10 cellular contexts compared by ENCODE assay signal in the genomic region with DNA sequence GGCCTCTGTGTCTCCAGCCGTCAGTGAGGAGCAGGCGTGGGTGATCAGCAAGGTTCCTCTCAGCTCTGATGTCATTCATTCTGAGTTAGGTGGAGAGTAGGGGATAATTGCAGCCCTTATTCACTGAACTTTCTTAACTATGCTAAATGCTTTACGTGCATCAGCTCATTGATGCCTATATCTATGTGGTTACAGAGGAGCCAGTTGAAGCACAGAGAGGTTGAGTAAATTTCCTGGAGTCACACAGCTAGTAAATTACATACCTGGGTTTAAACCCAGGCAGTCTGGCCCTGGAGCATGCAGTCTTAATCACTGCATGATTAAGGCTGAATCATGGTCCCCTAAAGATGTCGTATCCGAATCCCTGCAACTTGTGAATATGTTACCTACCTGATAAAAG.
DNase-seq lines count a peak whose midpoint lies in the region; ATAC-seq and TF ChIP-seq lines count a peak whose summit lies in the region.
"Had no signal": no experiment of that assay in that cellular context is flagged by ENCODE, and none has a peak within 500 bp of the region (broad histone marks: within the 10 kb centered on the region; RNA-seq: fewer than 3 reads in every experiment).

No MANE protein-coding gene starts in this region.

- H3K79me2 ChIP-seq in MM.1S (ENCODE audit: low read length), result peaks cover 59% of the 10 kb centered on the region
- H3K79me2 ChIP-seq in mammary epithelial cell (ENCODE audit: insufficient read depth, low read length), result no peaks in the 10 kb centered on the region

- peak overlapping the region; percentile 98; the same call in 1 of the 2 replicates for H3K27ac ChIP-seq in MM.1S (ENCODE audit: low read length)
- no peak overlapping the region for H3K27ac ChIP-seq in mammary epithelial cell (ENCODE audit: insufficient read depth, low read depth, low read length)
- H3K27ac ChIP-seq in skin epidermis, result peak overlapping the region in 11 of 21 experiments; percentile 38 to 89 (median 65)

- H3K9ac ChIP-seq in MM.1S (ENCODE audit: low read length) (peak overlapping the region; percentile 95), mammary epithelial cell (ENCODE audit: insufficient read depth, low read length) (no peak overlapping the region)

- no peak for ATAC-seq in HG03095 (IDR thresholded peaks at IDR 0.05; ENCODE audit: unreplicated experiment)
- ATAC-seq in HG03354 (IDR thresholded peaks at IDR 0.05; ENCODE audit: poor library complexity, severe bottlenecking, unreplicated experiment), result no peak

- H3K27me3 ChIP-seq in MM.1S (replicated peaks; ENCODE audit: insufficient read depth, low read length) (no peaks in the 10 kb centered on the region), mammary epithelial cell (ENCODE audit: insufficient read depth, low read length) (no peaks in the 10 kb centered on the region)
- H3K27me3 ChIP-seq: ovary had no signal

- H3K36me3 ChIP-seq in MM.1S (replicated peaks; ENCODE audit: insufficient read depth, low read length), result no peaks in the 10 kb centered on the region
- H3K36me3 ChIP-seq in mammary epithelial cell (ENCODE audit: insufficient read depth, low read length), result no peaks in the 10 kb centered on the region
- H3K36me3 ChIP-seq: ovary, WERI-Rb-1 had no signal

- in situ Hi-C loops in mammary epithelial cell (cut with MboI; ENCODE audit: low sequenced_read_pairs in 2 of 2), result no loop called here

- no TSS peak for BruUV-seq in mammary epithelial cell (replicated peaks; lab: Mats Ljungman, UMichigan)

- H4K20me1 ChIP-seq in MM.1S (ENCODE audit: insufficient read depth, low read length) (no peaks in the 10 kb centered on the region; the same call in 1 of the 2 replicates), mammary epithelial cell (ENCODE audit: insufficient read depth, low read length) (no peaks in the 10 kb centered on the region)

- no peak for TF ChIP-seq POLR2A in erythroblast (IDR thresholded peaks at IDR 0.05; ENCODE audit: low read length)

- no peak for DNase-seq in MM.1S
- peak; percentile 44 for DNase-seq in mammary epithelial cell
- no peak for DNase-seq in erythroblast (lab: John Stamatoyannopoulos, UW)
- DNase-seq: NCI-H526 treated with DMSO at 0.1 percent for 48 hours, ovary, WERI-Rb-1 had no signal

- H2AFZ ChIP-seq in MM.1S (ENCODE audit: low read length), result no peak overlapping the region
- no peak overlapping the region for H2AFZ ChIP-seq in mammary epithelial cell (ENCODE audit: low read depth, low read length)

- TF ChIP-seq CTCF in GM12875 (IDR thresholded peaks at IDR 0.05; ENCODE audit: borderline replicate concordance, insufficient read depth, low read depth, low read length) (no peak), MM.1S (IDR thresholded peaks at IDR 0.05; ENCODE audit: low read length) (no peak; the same call in 1 of the 2 replicates), mammary epithelial cell (conservative IDR thresholded peaks at IDR 0.05 in 1 of 2, IDR thresholded peaks at IDR 0.05 in 1 of 2; ENCODE audit: extremely low read depth in 1 of 2, insufficient read depth in 1 of 2, low read depth in 1 of 2, low read length in 2 of 2) (no peak)

- H3K4me3 ChIP-seq in GM12875 (ENCODE audit: low read depth, low read length) (peak overlapping the region; percentile 61), MM.1S (ENCODE audit: low read length) (peak overlapping the region; percentile 81), mammary epithelial cell (replicated peaks in 1 of 3; ENCODE audit: insufficient read depth in 1 of 3, low read depth in 2 of 3, low read length in 3 of 3) (no peak overlapping the region), skin epidermis (no peak overlapping the region)
- H3K4me3 ChIP-seq: ovary had no signal

- dilution Hi-C loops in mammary epithelial cell (cut with HindIII; ENCODE audit: low sequenced_read_pairs), result loop anchor here (5.0 kb wide), 1 partner anchor 95 kb away; no protein-coding TSS in a partner anchor

- CTCF ChIA-PET in mammary epithelial cell (lab: Charles Lee; ENCODE audit: low non-redundant PET), result no interaction called here

- H3K9me3 ChIP-seq in MM.1S (replicated peaks; ENCODE audit: insufficient read depth, low read length) (no peaks in the 10 kb centered on the region), mammary epithelial cell (replicated peaks; ENCODE audit: insufficient read depth, low read length) (no peaks in the 10 kb centered on the region)
- H3K9me3 ChIP-seq: ovary had no signal

- H3K9me2 ChIP-seq in MM.1S (replicated peaks; ENCODE audit: insufficient read depth, low read length), result no peaks in the 10 kb centered on the region

- peaks cover 20% of the 10 kb centered on the region for H3F3A ChIP-seq in MM.1S (ENCODE audit: insufficient read depth, low read length)

- intact Hi-C loops in mammary epithelial cell (cut with micrococcal nuclease), result loop anchor here (1.0 to 2.0 kb wide), 2 partner anchors 9 to 100 kb away; a partner anchor contains a TSS

- WGBS in mammary epithelial cell (ENCODE audit: low coverage, missing lambda C conversion rate), result 46% methylated on average over 5 of the region's 5 CpGs

- H3K4me1 ChIP-seq in MM.1S (ENCODE audit: low read length), result peaks cover 47% of the 10 kb centered on the region
- H3K4me1 ChIP-seq in mammary epithelial cell (ENCODE audit: insufficient read depth, low read length), result peaks cover 44% of the 10 kb centered on the region

- H3K4me2 ChIP-seq in MM.1S (ENCODE audit: low read depth, low read length) (peak overlapping the region; percentile 100), mammary epithelial cell (ENCODE audit: insufficient read depth, low read depth, low read length) (no peak overlapping the region)

Comparison
In these comparisons a context has a peak if more than half of its experiments do, and no peak if none do; other contexts are left out.
1. H3K4me3 ChIP-seq: peak in GM12875 (single experiment) and MM.1S (single experiment); none in mammary epithelial cell (0 of 3) and skin epidermis (0 of 7).